In the genomic region with DNA sequence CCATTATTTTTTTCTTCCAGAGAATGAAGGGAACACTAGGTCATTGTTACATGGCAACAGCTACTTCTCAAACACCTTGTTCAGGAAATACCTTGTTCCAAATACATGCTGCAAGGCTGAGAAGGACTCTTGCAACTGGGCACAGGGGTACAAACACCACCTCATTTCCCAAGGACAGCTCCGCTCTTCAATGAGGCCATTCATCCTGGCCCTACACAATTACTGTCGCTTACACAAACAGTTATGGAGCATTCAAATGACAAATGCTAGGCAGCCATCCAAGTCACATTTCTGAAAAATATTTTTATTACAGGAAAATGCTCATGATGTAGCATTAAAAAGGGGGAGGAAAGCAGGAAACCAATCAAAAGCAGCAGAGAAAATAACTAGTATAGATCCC, we compare ENCODE assay signal across 20 cellular contexts.
DNase-seq lines count a peak whose midpoint lies in the region; ATAC-seq lines count a peak whose summit lies in the region.
"Had no signal": no experiment of that assay in that cellular context is flagged by ENCODE, and none has a peak within 500 bp of the region (broad histone marks: within the 10 kb centered on the region; RNA-seq: fewer than 3 reads in every experiment).

No MANE protein-coding gene starts in this region.

- no peaks in the 10 kb centered on the region for H3K27me3 Mint-ChIP-seq in activated CD4-positive, alpha-beta T cell treated with anti-CD3 and anti-CD28 coated beads, Interleukin-2, amount 10 ng/mL, durations not matched to agents 24 days and 14 days

- no peak overlapping the region for H3K27ac Mint-ChIP-seq in activated CD4-positive, alpha-beta T cell treated with anti-CD3 and anti-CD28 coated beads, Interleukin-2, amount 10 ng/mL, durations not matched to agents 24 days and 14 days
- H3K27ac Mint-ChIP-seq: CD4-positive, alpha-beta memory T cell had no signal

- DNase-seq in activated CD4-positive, alpha-beta T cell treated with anti-CD3 and anti-CD28 coated beads, Interleukin-2, amount 10 ng/mL, durations not matched to agents 24 days and 14 days: peak; percentile 6
- no peak for DNase-seq in activated CD4-positive, alpha-beta T cell treated with anti-CD3 and anti-CD28 coated beads, Interleukin-2, amount 50 U/mL, for 1 hour
- DNase-seq in dermis blood vessel endothelial cell (peak; percentile 28), foreskin melanocyte (peak; percentile 23), AG08395 (ENCODE audit: low spot score) (no peak)
- DNase-seq: 8988T; ACHN; C1 segment of cervical spinal cord; Calu3; CD4-positive, alpha-beta memory T cell; COR-L47; DMS53; DMS79 treated with DMSO at 0.1 percent for 48 hours; GF-D8; GM23248; H7; HCEC 1CT had no signal

- no peak overlapping the region for H3K4me3 Mint-ChIP-seq in activated CD4-positive, alpha-beta T cell treated with anti-CD3 and anti-CD28 coated beads, Interleukin-2, amount 10 ng/mL, durations not matched to agents 24 days and 14 days
- H3K4me3 Mint-ChIP-seq: CD4-positive, alpha-beta memory T cell had no signal

- H3K4me1 Mint-ChIP-seq in activated CD4-positive, alpha-beta T cell treated with anti-CD3 and anti-CD28 coated beads, Interleukin-2, amount 10 ng/mL, durations not matched to agents 24 days and 14 days: no peaks in the 10 kb centered on the region
- H3K4me1 Mint-ChIP-seq: CD4-positive, alpha-beta memory T cell had no signal

- no peaks in the 10 kb centered on the region for H3K9me3 Mint-ChIP-seq in activated CD4-positive, alpha-beta T cell treated with anti-CD3 and anti-CD28 coated beads, Interleukin-2, amount 10 ng/mL, durations not matched to agents 24 days and 14 days

- intact Hi-C loops in activated CD4-positive, alpha-beta T cell treated with anti-CD3 and anti-CD28 coated beads, Interleukin-2, amount 10 ng/mL, durations not matched to agents 24 days and 14 days (cut with micrococcal nuclease): no loop called here

- no peaks in the 10 kb centered on the region for H3K36me3 Mint-ChIP-seq in activated CD4-positive, alpha-beta T cell treated with anti-CD3 and anti-CD28 coated beads, Interleukin-2, amount 10 ng/mL, durations not matched to agents 24 days and 14 days (ENCODE audit: low read depth)
- H3K36me3 Mint-ChIP-seq: CD4-positive, alpha-beta memory T cell had no signal

- ATAC-seq in HG02571 (IDR thresholded peaks at IDR 0.05; ENCODE audit: unreplicated experiment): no peak
- no peak for ATAC-seq in GM21447 (IDR thresholded peaks at IDR 0.05; ENCODE audit: unreplicated experiment)
- ATAC-seq: A549 had no signal

Comparison
In these comparisons a context has a peak if more than half of its experiments do, and no peak if none do; other contexts are left out.
1. DNase-seq: peak in activated CD4-positive, alpha-beta T cell treated with anti-CD3 and anti-CD28 coated beads, Interleukin-2, amount 10 ng/mL, durations not matched to agents 24 days and 14 days (single experiment), dermis blood vessel endothelial cell (single experiment) and foreskin melanocyte (single experiment); none in activated CD4-positive, alpha-beta T cell treated with anti-CD3 and anti-CD28 coated beads, Interleukin-2, amount 50 U/mL, for 1 hour (single experiment) and AG08395 (single experiment).